Comparison of ENCODE assay signal across 15 cellular contexts in the genomic region with DNA sequence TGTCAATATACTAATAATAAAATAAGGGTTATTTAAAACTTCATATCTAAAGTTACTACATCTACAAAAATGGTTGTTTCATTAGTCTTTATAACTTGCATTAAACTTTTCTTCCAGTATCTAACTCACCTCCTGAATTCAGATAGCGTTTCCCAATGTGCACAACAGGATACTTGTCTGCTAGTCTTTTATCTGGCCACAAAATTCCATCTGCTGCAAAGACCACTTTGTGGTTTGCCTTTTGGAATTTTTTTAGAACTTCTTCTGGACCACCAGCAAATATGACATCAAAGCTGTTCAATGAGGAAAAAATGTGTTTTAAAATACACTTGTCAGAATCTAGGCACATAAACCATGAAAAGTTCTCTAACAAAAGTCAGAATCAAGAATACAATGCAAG. TPM values are rescaled to one million over a fixed set of nuclear protein-coding genes. Genes with fewer than 3 reads are reported as not detected.
A peak's percentile ranks its signal among the peaks of the same experiment; 100 is the strongest.
DNase-seq lines count a peak whose midpoint lies in the region; ATAC-seq and TF ChIP-seq lines count a peak whose summit lies in the region.
"Had no signal": no experiment of that assay in that cellular context is flagged by ENCODE, and none has a peak within 500 bp of the region (broad histone marks: within the 10 kb centered on the region; RNA-seq: fewer than 3 reads in every experiment).

No MANE protein-coding gene starts in this region.

- WGBS in smooth muscle cell (ENCODE audit: low lambda C conversion rate): 59% methylated on average over 1 of the region's 1 CpG

- no peak for ATAC-seq in WTC11
- ATAC-seq in HG02970 (IDR thresholded peaks at IDR 0.05; ENCODE audit: low FRiP score, unreplicated experiment): no peak
- ATAC-seq in GM18505 (IDR thresholded peaks at IDR 0.05; ENCODE audit: unreplicated experiment): no peak
- ATAC-seq: A549, GM23338 had no signal

- no peak overlapping the region for H3K9ac ChIP-seq in smooth muscle cell (ENCODE audit: low read depth)

- DNase-seq in HFFc6 (no peak), WTC11 (ENCODE audit: low spot score) (no peak), astrocyte of the spinal cord (ENCODE audit: low read depth, low spot score) (peak; percentile 45), smooth muscle cell (lab: John Stamatoyannopoulos, UW; ENCODE audit: unreplicated experiment) (no peak), kidney tubule cell (ENCODE audit: low spot score) (no peak)
- DNase-seq: BE2C; CD4-positive, alpha-beta memory T cell; DMS153; DMS79 treated with DMSO at 0.1 percent for 48 hours; H7 had no signal

- H3K36me3 Mint-ChIP-seq in HFFc6 (ENCODE audit: low read depth) (peaks cover 64% of the 10 kb centered on the region), WTC11 (peaks cover 48% of the 10 kb centered on the region)

- peak overlapping the region; percentile 49 for H3K27ac ChIP-seq in smooth muscle cell (ENCODE audit: low read depth)
- H3K27ac ChIP-seq: C4-2B had no signal

- no peaks in the 10 kb centered on the region for H3K4me1 ChIP-seq in smooth muscle cell (ENCODE audit: low read depth)
- H3K4me1 ChIP-seq: BE2C had no signal

- TF ChIP-seq CTCF in HFFc6 (IDR thresholded peaks at IDR 0.05): no peak
- TF ChIP-seq CTCF in WTC11 (IDR thresholded peaks at IDR 0.05): no peak
- no peak for TF ChIP-seq CTCF in astrocyte of the spinal cord (IDR thresholded peaks at IDR 0.05; ENCODE audit: low read depth, low read length)
- no peak for TF ChIP-seq CTCF in smooth muscle cell (IDR thresholded peaks at IDR 0.05; ENCODE audit: borderline replicate concordance, insufficient read depth, poor library complexity, severe bottlenecking)

- H3K27me3 ChIP-seq in smooth muscle cell (ENCODE audit: low read depth): no peaks in the 10 kb centered on the region
- H3K27me3 ChIP-seq: BE2C had no signal

- no peak for TF ChIP-seq POLR2A in GM18505 (IDR thresholded peaks at IDR 0.05; ENCODE audit: borderline replicate concordance, extremely low read depth, insufficient read depth, insufficient read length)

- POLR2A ChIA-PET in WTC11 (lab: Charles Lee): no interaction called here

- no peaks in the 10 kb centered on the region for H3K4me1 Mint-ChIP-seq in HFFc6 (ENCODE audit: low read depth)
- H3K4me1 Mint-ChIP-seq in WTC11: peaks cover 10% of the 10 kb centered on the region
- H3K4me1 Mint-ChIP-seq: CD4-positive, alpha-beta memory T cell had no signal

- peaks cover 14% of the 10 kb centered on the region for H3F3A ChIP-seq in smooth muscle cell (ENCODE audit: low read depth)

- H3K36me3 ChIP-seq in smooth muscle cell (ENCODE audit: low read depth): peaks cover 39% of the 10 kb centered on the region
- H3K36me3 ChIP-seq: BE2C had no signal

- H3K79me2 ChIP-seq in smooth muscle cell (ENCODE audit: low read depth): peaks cover 86% of the 10 kb centered on the region

- peaks cover 2% of the 10 kb centered on the region for H3K27me3 Mint-ChIP-seq in HFFc6 (ENCODE audit: insufficient read depth)
- no peaks in the 10 kb centered on the region for H3K27me3 Mint-ChIP-seq in WTC11 (ENCODE audit: low read depth)
- H3K27me3 Mint-ChIP-seq: CD4-positive, alpha-beta memory T cell had no signal

- H3K4me3 Mint-ChIP-seq in HFFc6 (no peak overlapping the region), WTC11 (no peak overlapping the region)
- H3K4me3 Mint-ChIP-seq: CD4-positive, alpha-beta memory T cell; GM23338 had no signal

- H3K4me3 ChIP-seq in astrocyte of the spinal cord (ENCODE audit: low read depth, low read length): no peak overlapping the region
- H3K4me3 ChIP-seq in smooth muscle cell: no peak overlapping the region
- H3K4me3 ChIP-seq: A549, GM23338 had no signal

- H4K20me1 ChIP-seq in smooth muscle cell (ENCODE audit: low read depth): peaks cover 63% of the 10 kb centered on the region

- in situ Hi-C loops in astrocyte of the spinal cord (cut with HindIII; ENCODE audit: low sequenced_read_pairs): no loop called here

- H3K9me3 ChIP-seq in smooth muscle cell (replicated peaks; ENCODE audit: low read depth): no peaks in the 10 kb centered on the region
- H3K9me3 ChIP-seq: A549 had no signal

- no peak overlapping the region for H2AFZ ChIP-seq in smooth muscle cell (ENCODE audit: low read depth)
- H2AFZ ChIP-seq: GM23338 had no signal

- H3K27ac Mint-ChIP-seq in HFFc6 (peak overlapping the region; percentile 38; the same call in 1 of the 2 replicates), WTC11 (peak overlapping the region; percentile 54)
- H3K27ac Mint-ChIP-seq: CD4-positive, alpha-beta memory T cell; GM23338 had no signal

- H3K9me3 Mint-ChIP-seq in HFFc6: peaks cover 17% of the 10 kb centered on the region
- peaks cover 22% of the 10 kb centered on the region for H3K9me3 Mint-ChIP-seq in WTC11

- no peak overlapping the region for H3K4me2 ChIP-seq in smooth muscle cell
- H3K4me2 ChIP-seq: GM23338 had no signal

- CTCF ChIA-PET in WTC11 (lab: Charles Lee): no interaction called here

TF ChIP-seq in WTC11, 78 proteins besides CTCF, POLR2A, EP300 and RAD21 (continues in another document):
- TF ChIP-seq TCF7 (CRISPR knock-in tag; IDR thresholded peaks at IDR 0.05; ENCODE audit: low read depth) (no peak), SOX15 (CRISPR knock-in tag; IDR thresholded peaks at IDR 0.05) (no peak), STAT6 (CRISPR knock-in tag; conservative IDR thresholded peaks at IDR 0.05; ENCODE audit: low read depth) (no peak), GRHL2 (CRISPR knock-in tag; IDR thresholded peaks at IDR 0.05; ENCODE audit: insufficient replicate concordance, severe bottlenecking) (no peak)
- TF ChIP-seq, protein P1, sequence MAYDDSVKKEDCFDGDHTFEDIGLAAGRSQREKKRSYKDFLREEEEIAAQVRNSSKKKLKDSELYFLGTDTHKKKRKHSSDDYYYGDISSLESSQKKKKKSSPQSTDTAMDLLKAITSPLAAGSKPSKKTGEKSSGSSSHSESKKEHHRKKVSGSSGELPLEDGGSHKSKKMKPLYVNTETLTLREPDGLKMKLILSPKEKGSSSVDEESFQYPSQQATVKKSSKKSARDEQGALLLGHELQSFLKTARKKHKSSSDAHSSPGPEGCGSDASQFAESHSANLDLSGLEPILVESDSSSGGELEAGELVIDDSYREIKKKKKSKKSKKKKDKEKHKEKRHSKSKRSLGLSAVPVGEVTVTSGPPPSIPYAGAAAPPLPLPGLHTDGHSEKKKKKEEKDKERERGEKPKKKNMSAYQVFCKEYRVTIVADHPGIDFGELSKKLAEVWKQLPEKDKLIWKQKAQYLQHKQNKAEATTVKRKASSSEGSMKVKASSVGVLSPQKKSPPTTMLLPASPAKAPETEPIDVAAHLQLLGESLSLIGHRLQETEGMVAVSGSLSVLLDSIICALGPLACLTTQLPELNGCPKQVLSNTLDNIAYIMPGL (CRISPR knock-in tag; IDR thresholded peaks at IDR 0.05): no peak
- TF ChIP-seq, protein P2, sequence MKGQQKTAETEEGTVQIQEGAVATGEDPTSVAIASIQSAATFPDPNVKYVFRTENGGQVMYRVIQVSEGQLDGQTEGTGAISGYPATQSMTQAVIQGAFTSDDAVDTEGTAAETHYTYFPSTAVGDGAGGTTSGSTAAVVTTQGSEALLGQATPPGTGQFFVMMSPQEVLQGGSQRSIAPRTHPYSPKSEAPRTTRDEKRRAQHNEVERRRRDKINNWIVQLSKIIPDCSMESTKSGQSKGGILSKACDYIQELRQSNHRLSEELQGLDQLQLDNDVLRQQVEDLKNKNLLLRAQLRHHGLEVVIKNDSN (CRISPR knock-in tag; IDR thresholded peaks at IDR 0.05): no peak

RNA-seq across cellular contexts. Expression of gene PLOD2, which starts 50.8 kb away (rescaled TPM):
- total RNA-seq in HFFc6 (2021; fragmentation: NEBNext Ultra II Directional; extraction: Animal tissue kit (Norgen Biotek cat#: 25700)): 100 to 1,000 TPM; 181 to 358 (median 200) TPM
- 36.6 to 40.7 TPM (median 39.3 TPM) in 3 replicates for total RNA-seq in WTC11 (2021)
- total RNA-seq in smooth muscle cell: 658 and 786 TPM in 2 replicates
- 293 and 372 TPM in 2 replicates for polyA plus RNA-seq in smooth muscle cell
- total RNA-seq: CD4-positive, alpha-beta memory T cell had no signal
- polyA plus RNA-seq: CD4-positive, alpha-beta memory T cell had no signal
